ENCODE assay signal across 2 cellular contexts in the genomic region with DNA sequence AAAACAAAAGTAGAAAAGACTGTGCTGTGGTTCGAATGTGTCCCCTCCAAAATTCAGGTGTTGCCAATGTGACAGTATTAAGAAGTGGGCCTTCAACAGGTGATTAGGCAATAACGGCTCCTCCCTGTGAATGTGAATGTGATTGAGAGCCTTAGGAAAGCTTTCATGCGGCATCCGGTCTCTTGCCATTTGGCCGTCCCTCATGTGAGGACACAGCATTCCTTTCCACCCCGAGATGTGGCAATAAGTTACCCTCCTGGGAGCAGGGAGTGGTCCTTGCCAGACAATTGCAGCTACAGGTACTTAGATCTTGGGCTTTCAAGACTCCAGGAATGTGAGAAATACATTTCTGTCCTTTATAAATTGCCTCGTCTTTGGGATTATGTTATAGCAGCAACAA.
TF ChIP-seq lines count a peak whose summit lies in the region.

No MANE protein-coding gene starts in this region.

TF ChIP-seq in H1, 55 proteins besides CTCF, POLR2A, EP300 and RAD21 (continued from another document):
- no peak for TF ChIP-seq TAF7 (optimal IDR thresholded peaks at IDR 0.05; ENCODE audit: borderline replicate concordance, low read depth, low read length)
- no peak for TF ChIP-seq EGR1 (IDR thresholded peaks at IDR 0.05; ENCODE audit: borderline replicate concordance, low read depth, low read length)
- no peak for TF ChIP-seq EZH2 (IDR thresholded peaks at IDR 0.05; ENCODE audit: low read depth, low read length, severe bottlenecking)

TF ChIP-seq in HepG2, 621 proteins besides CTCF, POLR2A, EP300 and RAD21 (continued from another document):
- TF ChIP-seq ZMYM2 (CRISPR knock-in tag; IDR thresholded peaks at IDR 0.05): no peak
- TF ChIP-seq CEBPG (CRISPR knock-in tag; IDR thresholded peaks at IDR 0.05): peak; percentile 62
